ENCODE assay signal across 1 cellular context in the genomic region with DNA sequence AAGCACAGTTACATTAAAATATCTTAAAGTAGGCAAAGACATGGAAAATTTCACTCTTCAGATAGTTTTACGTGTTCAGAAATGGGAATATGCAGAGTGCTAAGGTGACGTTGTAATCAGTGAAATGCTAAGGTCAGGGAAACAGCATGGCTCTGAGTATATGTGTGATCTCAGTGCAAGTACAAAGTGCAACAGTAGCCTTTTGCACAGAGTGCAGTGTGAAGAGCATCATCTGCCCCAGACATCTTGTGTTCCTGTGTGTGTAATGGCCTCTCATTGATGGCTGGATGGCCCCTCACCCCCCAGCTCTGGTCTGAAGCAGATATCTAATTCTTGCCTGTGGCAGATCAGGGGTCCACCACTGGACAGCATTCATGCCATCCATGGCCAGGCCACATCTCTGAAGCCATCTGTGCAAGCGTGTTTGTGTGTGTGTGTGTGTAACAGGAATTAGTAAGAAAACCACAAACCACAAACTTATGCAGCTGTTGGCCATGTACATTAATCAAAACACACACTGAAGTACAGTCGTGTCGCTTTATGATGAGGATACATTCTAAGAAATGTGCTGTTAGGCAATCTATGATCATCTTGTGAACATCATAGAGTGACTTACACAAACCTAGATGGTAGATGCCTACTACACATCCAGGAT.
TF ChIP-seq lines count a peak whose summit lies in the region.

No MANE protein-coding gene starts in this region.

TF ChIP-seq in HepG2, 621 proteins besides CTCF, POLR2A, EP300 and RAD21 (continued from another document and continues in another):
- TF ChIP-seq ZNF512 (CRISPR knock-in tag; IDR thresholded peaks at IDR 0.05) (no peak), ZNF784 (CRISPR knock-in tag; IDR thresholded peaks at IDR 0.05; ENCODE audit: borderline replicate concordance) (peak; percentile 37; the same call in 1 of the 2 replicates), IRX3 (CRISPR knock-in tag; IDR thresholded peaks at IDR 0.05; ENCODE audit: borderline replicate concordance, low read depth) (no peak), ZNF782 (CRISPR knock-in tag; IDR thresholded peaks at IDR 0.05; ENCODE audit: borderline replicate concordance) (no peak), ZNF138 (CRISPR knock-in tag; IDR thresholded peaks at IDR 0.05; ENCODE audit: low read depth) (no peak), ZNF660 (CRISPR knock-in tag; IDR thresholded peaks at IDR 0.05; ENCODE audit: borderline replicate concordance, low read depth) (no peak), MAFK (conservative IDR thresholded peaks at IDR 0.05 in 1 of 2, IDR thresholded peaks at IDR 0.05 in 1 of 2; ENCODE audit: low read length in 2 of 2) (peak; percentile 82 to 88), NFE2 (CRISPR knock-in tag; IDR thresholded peaks at IDR 0.05) (no peak), ZNF567 (CRISPR knock-in tag; IDR thresholded peaks at IDR 0.05; ENCODE audit: borderline replicate concordance) (no peak), CHCHD3 (CRISPR knock-in tag; IDR thresholded peaks at IDR 0.05) (no peak), PAF1 (CRISPR knock-in tag; IDR thresholded peaks at IDR 0.05) (no peak), FOXP1 (IDR thresholded peaks at IDR 0.05) (no peak), FOXP1 (CRISPR knock-in tag; IDR thresholded peaks at IDR 0.05) (peak; percentile 27; the same call in 1 of the 2 replicates), TBP (CRISPR knock-in tag; IDR thresholded peaks at IDR 0.05) (no peak), ZBTB7A (CRISPR knock-in tag; IDR thresholded peaks at IDR 0.05) (no peak), PHB2 (IDR thresholded peaks at IDR 0.05; ENCODE audit: partially characterized antibody) (no peak), ZNF180 (CRISPR knock-in tag; IDR thresholded peaks at IDR 0.05; ENCODE audit: borderline replicate concordance, low read depth) (no peak), MBD4 (IDR thresholded peaks at IDR 0.05; ENCODE audit: borderline replicate concordance, low read length) (no peak), KDM4B (CRISPR knock-in tag; IDR thresholded peaks at IDR 0.05) (no peak), SMAD1 (CRISPR knock-in tag; IDR thresholded peaks at IDR 0.05; ENCODE audit: borderline replicate concordance, low read depth) (0 out of 2 replicates have a peak, but pooled peaks have one; percentile 37), GLI4 (CRISPR knock-in tag; IDR thresholded peaks at IDR 0.05; ENCODE audit: borderline replicate concordance) (no peak), GATA4 (IDR thresholded peaks at IDR 0.05; ENCODE audit: borderline replicate concordance, low read depth) (no peak), GTF3A (CRISPR knock-in tag; conservative IDR thresholded peaks at IDR 0.05) (no peak), KAT8 (CRISPR knock-in tag; IDR thresholded peaks at IDR 0.05) (peak; percentile 55; the same call in 1 of the 2 replicates), NR2C2 (CRISPR knock-in tag; IDR thresholded peaks at IDR 0.05; ENCODE audit: borderline replicate concordance) (peak; percentile 20; the same call in 1 of the 2 replicates), CCDC6 (CRISPR knock-in tag; IDR thresholded peaks at IDR 0.05) (no peak), HMG20A (CRISPR knock-in tag; IDR thresholded peaks at IDR 0.05; ENCODE audit: borderline replicate concordance) (0 out of 2 replicates have a peak, but pooled peaks have one; percentile 23), HNF4A (CRISPR knock-in tag; IDR thresholded peaks at IDR 0.05) (peak; percentile 94), IKZF4 (CRISPR knock-in tag; IDR thresholded peaks at IDR 0.05; ENCODE audit: borderline replicate concordance, low read depth, not compliant biosample characterization) (no peak), TFDP2 (CRISPR knock-in tag; IDR thresholded peaks at IDR 0.05) (no peak), SOX13 (IDR thresholded peaks at IDR 0.05) (no peak), SOX13 (CRISPR knock-in tag; conservative IDR thresholded peaks at IDR 0.05 in 1 of 2, IDR thresholded peaks at IDR 0.05 in 1 of 2) (0 out of 4 replicates have a peak, but pooled peaks of 1 of the 2 experiments have one; percentile 48), CENPT (CRISPR knock-in tag; IDR thresholded peaks at IDR 0.05; ENCODE audit: low read depth) (no peak), MTA3 (CRISPR knock-in tag; IDR thresholded peaks at IDR 0.05) (no peak), RBFOX2 (IDR thresholded peaks at IDR 0.05; ENCODE audit: low read depth, low read length) (no peak), ZNF496 (CRISPR knock-in tag; IDR thresholded peaks at IDR 0.05; ENCODE audit: insufficient replicate concordance) (no peak), ZNF768 (CRISPR knock-in tag; IDR thresholded peaks at IDR 0.05) (no peak), ZNF569 (CRISPR knock-in tag; IDR thresholded peaks at IDR 0.05; ENCODE audit: borderline replicate concordance) (no peak), ZNF552 (CRISPR knock-in tag; IDR thresholded peaks at IDR 0.05; ENCODE audit: borderline replicate concordance) (no peak), PRDM4 (CRISPR knock-in tag; IDR thresholded peaks at IDR 0.05; ENCODE audit: borderline replicate concordance) (no peak), CC2D1A (CRISPR knock-in tag; IDR thresholded peaks at IDR 0.05) (no peak), SOX5 (CRISPR knock-in tag; IDR thresholded peaks at IDR 0.05; ENCODE audit: borderline replicate concordance) (peak; percentile 62), MIER3 (CRISPR knock-in tag; IDR thresholded peaks at IDR 0.05; ENCODE audit: borderline replicate concordance) (no peak), GFI1 (CRISPR knock-in tag; IDR thresholded peaks at IDR 0.05; ENCODE audit: borderline replicate concordance) (no peak)
- TF ChIP-seq, protein P1, sequence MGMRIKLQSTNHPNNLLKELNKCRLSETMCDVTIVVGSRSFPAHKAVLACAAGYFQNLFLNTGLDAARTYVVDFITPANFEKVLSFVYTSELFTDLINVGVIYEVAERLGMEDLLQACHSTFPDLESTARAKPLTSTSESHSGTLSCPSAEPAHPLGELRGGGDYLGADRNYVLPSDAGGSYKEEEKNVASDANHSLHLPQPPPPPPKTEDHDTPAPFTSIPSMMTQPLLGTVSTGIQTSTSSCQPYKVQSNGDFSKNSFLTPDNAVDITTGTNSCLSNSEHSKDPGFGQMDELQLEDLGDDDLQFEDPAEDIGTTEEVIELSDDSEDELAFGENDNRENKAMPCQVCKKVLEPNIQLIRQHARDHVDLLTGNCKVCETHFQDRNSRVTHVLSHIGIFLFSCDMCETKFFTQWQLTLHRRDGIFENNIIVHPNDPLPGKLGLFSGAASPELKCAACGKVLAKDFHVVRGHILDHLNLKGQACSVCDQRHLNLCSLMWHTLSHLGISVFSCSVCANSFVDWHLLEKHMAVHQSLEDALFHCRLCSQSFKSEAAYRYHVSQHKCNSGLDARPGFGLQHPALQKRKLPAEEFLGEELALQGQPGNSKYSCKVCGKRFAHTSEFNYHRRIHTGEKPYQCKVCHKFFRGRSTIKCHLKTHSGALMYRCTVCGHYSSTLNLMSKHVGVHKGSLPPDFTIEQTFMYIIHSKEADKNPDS (CRISPR knock-in tag; IDR thresholded peaks at IDR 0.05), result no peak
- TF ChIP-seq, protein P2, sequence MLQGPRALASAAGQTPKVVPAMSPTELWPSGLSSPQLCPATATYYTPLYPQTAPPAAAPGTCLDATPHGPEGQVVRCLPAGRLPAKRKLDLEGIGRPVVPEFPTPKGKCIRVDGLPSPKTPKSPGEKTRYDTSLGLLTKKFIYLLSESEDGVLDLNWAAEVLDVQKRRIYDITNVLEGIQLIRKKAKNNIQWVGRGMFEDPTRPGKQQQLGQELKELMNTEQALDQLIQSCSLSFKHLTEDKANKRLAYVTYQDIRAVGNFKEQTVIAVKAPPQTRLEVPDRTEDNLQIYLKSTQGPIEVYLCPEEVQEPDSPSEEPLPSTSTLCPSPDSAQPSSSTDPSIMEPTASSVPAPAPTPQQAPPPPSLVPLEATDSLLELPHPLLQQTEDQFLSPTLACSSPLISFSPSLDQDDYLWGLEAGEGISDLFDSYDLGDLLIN (CRISPR knock-in tag; IDR thresholded peaks at IDR 0.05; ENCODE audit: borderline replicate concordance), result no peak
- TF ChIP-seq, protein P3, sequence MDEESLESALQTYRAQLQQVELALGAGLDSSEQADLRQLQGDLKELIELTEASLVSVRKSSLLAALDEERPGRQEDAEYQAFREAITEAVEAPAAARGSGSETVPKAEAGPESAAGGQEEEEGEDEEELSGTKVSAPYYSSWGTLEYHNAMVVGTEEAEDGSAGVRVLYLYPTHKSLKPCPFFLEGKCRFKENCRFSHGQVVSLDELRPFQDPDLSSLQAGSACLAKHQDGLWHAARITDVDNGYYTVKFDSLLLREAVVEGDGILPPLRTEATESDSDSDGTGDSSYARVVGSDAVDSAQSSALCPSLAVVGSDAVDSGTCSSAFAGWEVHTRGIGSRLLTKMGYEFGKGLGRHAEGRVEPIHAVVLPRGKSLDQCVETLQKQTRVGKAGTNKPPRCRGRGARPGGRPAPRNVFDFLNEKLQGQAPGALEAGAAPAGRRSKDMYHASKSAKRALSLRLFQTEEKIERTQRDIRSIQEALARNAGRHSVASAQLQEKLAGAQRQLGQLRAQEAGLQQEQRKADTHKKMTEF (CRISPR knock-in tag; IDR thresholded peaks at IDR 0.05), result no peak
- TF ChIP-seq, protein P4, sequence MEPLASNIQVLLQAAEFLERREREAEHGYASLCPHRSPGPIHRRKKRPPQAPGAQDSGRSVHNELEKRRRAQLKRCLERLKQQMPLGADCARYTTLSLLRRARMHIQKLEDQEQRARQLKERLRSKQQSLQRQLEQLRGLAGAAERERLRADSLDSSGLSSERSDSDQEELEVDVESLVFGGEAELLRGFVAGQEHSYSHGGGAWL (CRISPR knock-in tag; IDR thresholded peaks at IDR 0.05), result no peak
- TF ChIP-seq, protein P5, sequence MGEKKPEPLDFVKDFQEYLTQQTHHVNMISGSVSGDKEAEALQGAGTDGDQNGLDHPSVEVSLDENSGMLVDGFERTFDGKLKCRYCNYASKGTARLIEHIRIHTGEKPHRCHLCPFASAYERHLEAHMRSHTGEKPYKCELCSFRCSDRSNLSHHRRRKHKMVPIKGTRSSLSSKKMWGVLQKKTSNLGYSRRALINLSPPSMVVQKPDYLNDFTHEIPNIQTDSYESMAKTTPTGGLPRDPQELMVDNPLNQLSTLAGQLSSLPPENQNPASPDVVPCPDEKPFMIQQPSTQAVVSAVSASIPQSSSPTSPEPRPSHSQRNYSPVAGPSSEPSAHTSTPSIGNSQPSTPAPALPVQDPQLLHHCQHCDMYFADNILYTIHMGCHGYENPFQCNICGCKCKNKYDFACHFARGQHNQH (CRISPR knock-in tag; IDR thresholded peaks at IDR 0.05), result no peak
- TF ChIP-seq, protein P6, sequence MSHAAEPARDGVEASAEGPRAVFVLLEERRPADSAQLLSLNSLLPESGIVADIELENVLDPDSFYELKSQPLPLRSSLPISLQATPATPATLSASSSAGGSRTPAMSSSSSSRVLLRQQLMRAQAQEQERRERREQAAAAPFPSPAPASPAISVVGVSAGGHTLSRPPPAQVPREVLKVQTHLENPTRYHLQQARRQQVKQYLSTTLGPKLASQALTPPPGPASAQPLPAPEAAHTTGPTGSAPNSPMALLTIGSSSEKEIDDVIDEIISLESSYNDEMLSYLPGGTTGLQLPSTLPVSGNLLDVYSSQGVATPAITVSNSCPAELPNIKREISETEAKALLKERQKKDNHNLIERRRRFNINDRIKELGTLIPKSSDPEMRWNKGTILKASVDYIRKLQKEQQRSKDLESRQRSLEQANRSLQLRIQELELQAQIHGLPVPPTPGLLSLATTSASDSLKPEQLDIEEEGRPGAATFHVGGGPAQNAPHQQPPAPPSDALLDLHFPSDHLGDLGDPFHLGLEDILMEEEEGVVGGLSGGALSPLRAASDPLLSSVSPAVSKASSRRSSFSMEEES (CRISPR knock-in tag; IDR thresholded peaks at IDR 0.05), result no peak
